ENCODE assay signal across 8 cellular contexts in the genomic region with DNA sequence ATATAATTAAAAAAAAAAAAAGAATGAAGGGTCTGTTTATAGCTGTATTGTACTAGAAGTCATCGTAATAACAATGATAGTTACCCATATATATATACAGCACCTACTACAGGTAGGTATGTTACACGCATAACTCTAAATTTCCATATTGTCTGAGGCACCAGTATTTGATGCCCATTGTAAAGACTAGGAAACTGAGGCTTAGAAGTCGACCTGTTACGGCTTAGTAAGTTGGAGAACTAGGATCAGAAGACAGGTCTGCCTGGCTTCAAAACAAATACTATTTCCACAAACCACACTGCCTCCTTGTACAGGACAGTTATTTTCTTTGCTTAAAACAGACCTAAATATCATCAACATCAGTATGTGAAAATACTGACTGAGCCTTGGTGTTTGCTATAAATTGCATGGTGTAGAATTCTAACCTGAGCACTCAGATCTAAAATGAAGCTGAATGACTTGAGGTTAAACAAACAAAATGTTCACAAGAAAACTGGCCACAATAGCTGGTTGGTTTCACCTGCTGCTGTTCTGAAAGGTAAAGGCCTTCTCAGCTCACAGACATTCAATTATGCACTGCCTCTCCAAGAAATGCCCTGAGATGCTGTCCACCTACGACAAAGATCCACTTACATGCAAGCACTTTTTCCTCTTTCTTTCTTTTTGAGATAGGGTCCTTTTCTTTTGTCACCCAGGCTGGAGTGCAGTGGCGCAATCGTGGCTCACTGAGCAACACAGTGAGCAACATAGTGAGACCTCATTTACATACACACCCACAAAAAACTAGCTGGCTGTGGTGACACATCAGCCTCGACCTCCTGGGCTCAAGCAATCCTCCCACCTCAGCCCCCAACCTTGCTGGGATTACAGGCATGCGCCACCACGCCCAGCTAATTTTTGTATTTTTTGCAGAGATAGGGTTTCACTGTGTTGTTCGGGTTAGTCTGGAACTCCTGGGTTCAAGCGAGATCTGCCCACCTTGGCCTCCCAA. TPM values are rescaled to one million over a fixed set of nuclear protein-coding genes. Genes with fewer than 3 reads are reported as not detected.
A peak's percentile ranks its signal among the peaks of the same experiment; 100 is the strongest.
DNase-seq lines count a peak whose midpoint lies in the region; ATAC-seq, FAIRE-seq and TF ChIP-seq lines count a peak whose summit lies in the region.

No MANE protein-coding gene starts in this region.

- H3K4me3 Mint-ChIP-seq in activated naive CD8-positive, alpha-beta T cell treated with anti-CD3 and anti-CD28 coated beads, Interleukin-2, amount 50 U/mL, for 24 hours, result no peak overlapping the region
- no peak overlapping the region for H3K4me3 Mint-ChIP-seq in neural progenitor cell

- peaks cover 27% of the 10 kb centered on the region for H3K36me3 Mint-ChIP-seq in activated naive CD8-positive, alpha-beta T cell treated with anti-CD3 and anti-CD28 coated beads, Interleukin-2, amount 50 U/mL, for 24 hours (ENCODE audit: low read depth)
- peaks cover 9% of the 10 kb centered on the region for H3K36me3 Mint-ChIP-seq in neural progenitor cell

- peaks cover 14% of the 10 kb centered on the region for H3K4me1 ChIP-seq in neural progenitor cell

- no peaks in the 10 kb centered on the region for H3K36me3 ChIP-seq in neural progenitor cell

- H3K79me2 ChIP-seq in neural progenitor cell (ENCODE audit: low read depth), result peaks cover 17% of the 10 kb centered on the region

- no peaks in the 10 kb centered on the region for H3F3A ChIP-seq in neural progenitor cell (ENCODE audit: low read depth)

- DNase-seq in GM12864 (ENCODE audit: low read depth) (peak; percentile 16), neural progenitor cell (ENCODE audit: low spot score) (no peak), anterior cingulate cortex (lab: John Stamatoyannopoulos, UW) (no peak), H54 (ENCODE audit: insufficient read length, low spot score) (no peak), HPDE6-E6E7 (ENCODE audit: extremely low spot score) (no peak), hippocampal formation (lab: John Stamatoyannopoulos, UW) (no peak)
- peak; percentile 41 for DNase-seq in activated naive CD8-positive, alpha-beta T cell treated with anti-CD3 and anti-CD28 coated beads, Interleukin-2, amount 50 U/mL, for 24 hours

- H3K27me3 Mint-ChIP-seq in activated naive CD8-positive, alpha-beta T cell treated with anti-CD3 and anti-CD28 coated beads, Interleukin-2, amount 50 U/mL, for 24 hours, result no peaks in the 10 kb centered on the region
- peaks cover 8% of the 10 kb centered on the region for H3K27me3 Mint-ChIP-seq in neural progenitor cell (ENCODE audit: insufficient read depth, low read depth)

- H3K4me3 ChIP-seq in GM12864 (ENCODE audit: low read depth, low read length) (no peak overlapping the region), neural progenitor cell (no peak overlapping the region)

- H3K4me1 Mint-ChIP-seq in activated naive CD8-positive, alpha-beta T cell treated with anti-CD3 and anti-CD28 coated beads, Interleukin-2, amount 50 U/mL, for 24 hours, result peaks cover 43% of the 10 kb centered on the region
- peaks cover 52% of the 10 kb centered on the region for H3K4me1 Mint-ChIP-seq in neural progenitor cell

- no peaks in the 10 kb centered on the region for H3K9me3 Mint-ChIP-seq in activated naive CD8-positive, alpha-beta T cell treated with anti-CD3 and anti-CD28 coated beads, Interleukin-2, amount 50 U/mL, for 24 hours
- H3K9me3 Mint-ChIP-seq in neural progenitor cell, result no peaks in the 10 kb centered on the region

- H4K20me1 ChIP-seq in neural progenitor cell (ENCODE audit: low read depth), result peaks cover 26% of the 10 kb centered on the region

- H3K27ac ChIP-seq in neural progenitor cell, result no peak overlapping the region

- H3K9me3 ChIP-seq in neural progenitor cell (ENCODE audit: low read depth), result no peaks in the 10 kb centered on the region

- H3K27ac Mint-ChIP-seq in activated naive CD8-positive, alpha-beta T cell treated with anti-CD3 and anti-CD28 coated beads, Interleukin-2, amount 50 U/mL, for 24 hours, result peak overlapping the region; percentile 28
- peak overlapping the region; percentile 63 for H3K27ac Mint-ChIP-seq in neural progenitor cell

- peak; percentile 71 for ATAC-seq in HG03045 (IDR thresholded peaks at IDR 0.05; ENCODE audit: unreplicated experiment)
- ATAC-seq in activated naive CD8-positive, alpha-beta T cell treated with anti-CD3 and anti-CD28 coated beads, Interleukin-2, amount 50 U/mL, for 24 hours, result peak; percentile 92

- no peak overlapping the region for H3K9ac ChIP-seq in neural progenitor cell

- TF ChIP-seq CTCF in GM12864 (IDR thresholded peaks at IDR 0.05; ENCODE audit: low read depth, low read length, missing control alignments), result no peak
- TF ChIP-seq CTCF in neural progenitor cell (IDR thresholded peaks at IDR 0.05), result no peak

- no peak for TF ChIP-seq POLR2A in H54 (IDR thresholded peaks at IDR 0.05; ENCODE audit: low read depth, low read length)

- H3K4me2 ChIP-seq in neural progenitor cell, result no peak overlapping the region

- no peaks in the 10 kb centered on the region for H3K27me3 ChIP-seq in neural progenitor cell

- H2AFZ ChIP-seq in neural progenitor cell (replicated peaks), result no peak overlapping the region

- FAIRE-seq in H54 (lab: Jason Lieb, UNC), result no peak

RNA-seq across cellular contexts. Expression of gene SSH1, which starts 35.7 kb away (rescaled TPM):
- total RNA-seq in neural progenitor cell (ENCODE audit: low replicate concordance), result 8.4 and 10.2 TPM in 2 replicates

RNA-seq across cellular contexts. Expression of gene DAO, which starts 58.2 kb away (rescaled TPM):
- not detected in 2 replicates for total RNA-seq in neural progenitor cell (ENCODE audit: low replicate concordance)

Comparison
In these comparisons a context has a peak if more than half of its experiments do, and no peak if none do; other contexts are left out.
1. DNase-seq: peak in GM12864 (single experiment) and activated naive CD8-positive, alpha-beta T cell treated with anti-CD3 and anti-CD28 coated beads, Interleukin-2, amount 50 U/mL, for 24 hours (single experiment); none in neural progenitor cell (single experiment), anterior cingulate cortex (0 of 58), H54 (single experiment), HPDE6-E6E7 (single experiment) and hippocampal formation (0 of 2).